ENCODE assay signal across 10 cellular contexts in the genomic region with DNA sequence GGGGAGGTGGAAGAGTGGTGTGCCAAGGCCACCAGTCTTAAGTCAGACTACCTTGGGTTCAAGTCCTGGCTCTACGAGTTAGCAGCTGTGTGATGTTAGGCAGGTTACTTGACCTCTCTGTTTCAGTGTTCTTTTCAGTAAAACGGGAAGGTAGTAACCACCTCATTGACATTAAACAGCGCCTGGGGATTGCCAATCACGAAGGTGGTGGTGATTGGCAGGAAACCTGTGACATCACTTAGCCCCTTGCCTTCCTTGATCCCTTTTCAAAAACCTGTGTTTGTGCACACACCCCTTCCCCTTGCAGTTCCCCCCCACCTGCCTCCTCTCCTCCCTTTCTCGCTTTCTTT. TPM values are rescaled to one million over a fixed set of nuclear protein-coding genes. Genes with fewer than 3 reads are reported as not detected.
A peak's percentile ranks its signal among the peaks of the same experiment; 100 is the strongest.
DNase-seq lines count a peak whose midpoint lies in the region; ATAC-seq, FAIRE-seq and TF ChIP-seq lines count a peak whose summit lies in the region.
"Had no signal": no experiment of that assay in that cellular context is flagged by ENCODE, and none has a peak within 500 bp of the region (broad histone marks: within the 10 kb centered on the region; RNA-seq: fewer than 3 reads in every experiment).

No MANE protein-coding gene starts in this region.

- 0 out of 2 replicates have a peak overlapping the region, but pooled peaks have one; percentile 45 for H3K4me2 ChIP-seq in BLaER1
- peak overlapping the region; percentile 72 for H3K4me2 ChIP-seq in PC-9

- H3K4me3 ChIP-seq in BLaER1 = no peak overlapping the region
- peak overlapping the region; percentile 34; the same call in 1 of the 2 replicates for H3K4me3 ChIP-seq in PC-9
- H3K4me3 ChIP-seq in epithelial cell of esophagus (ENCODE audit: low read length) = peak overlapping the region; percentile 21
- peak overlapping the region in 1 of 4 donors; percentile 22 for H3K4me3 ChIP-seq in pancreas

- H4K20me1 ChIP-seq in BLaER1 (peaks cover 41% of the 10 kb centered on the region), PC-9 (ENCODE audit: insufficient read depth) (peaks cover 23% of the 10 kb centered on the region)

- CTCF ChIA-PET in PC-9 (lab: Charles Lee) = no interaction called here

- H3K9me3 ChIP-seq in BLaER1 (no peaks in the 10 kb centered on the region), PC-9 (ENCODE audit: insufficient read depth, low read depth) (no peaks in the 10 kb centered on the region), pancreas (no peaks in the 10 kb centered on the region)

- 35 to 39% methylated on average over 5 of the region's 5 CpGs for WGBS in pancreas, 2 donors

- H3K9me2 ChIP-seq in PC-9 (ENCODE audit: insufficient read depth) = no peaks in the 10 kb centered on the region

- H3K4me1 ChIP-seq in BLaER1 = peaks cover 10% of the 10 kb centered on the region
- H3K4me1 ChIP-seq in PC-9 (replicated peaks; ENCODE audit: insufficient read depth) = peaks cover 89% of the 10 kb centered on the region
- H3K4me1 ChIP-seq in pancreas = peaks cover 57 to 93% (median 76%) of the 10 kb centered on the region in 3 donors

- no TSS peak for BruUV-seq in PC-9 (replicated peaks; lab: Mats Ljungman, UMichigan)

- no peak for TF ChIP-seq CTCF in PC-9 (conservative IDR thresholded peaks at IDR 0.05)
- no peak for TF ChIP-seq CTCF in epithelial cell of esophagus (IDR thresholded peaks at IDR 0.05; ENCODE audit: insufficient read depth, low read depth, low read length, missing control alignments)
- no peak for TF ChIP-seq CTCF in pancreas (IDR thresholded peaks at IDR 0.05)

- no peak overlapping the region for H2AFZ ChIP-seq in PC-9

- no peak overlapping the region for H3K9ac ChIP-seq in BLaER1

- peaks cover 74% of the 10 kb centered on the region for H3K27me3 ChIP-seq in BLaER1
- H3K27me3 ChIP-seq in PC-9 (ENCODE audit: insufficient read depth, low read depth) = no peaks in the 10 kb centered on the region
- H3K27me3 ChIP-seq in pancreas = no peaks in the 10 kb centered on the region

- peaks cover 80% of the 10 kb centered on the region for H3F3A ChIP-seq in PC-9 (ENCODE audit: insufficient read depth, low read depth)

- no peak for DNase-seq in PC-9
- DNase-seq in epithelial cell of esophagus (ENCODE audit: low read depth) = no peak
- no peak for DNase-seq in pancreas
- no peak for DNase-seq in hippocampal formation (lab: John Stamatoyannopoulos, UW)
- DNase-seq in cerebellar nuclear complex (lab: John Stamatoyannopoulos, UW) = no peak
- DNase-seq in NCI-H1436 (lab: John Stamatoyannopoulos, UW) = no peak
- DNase-seq: DND-41, NCI-H446 had no signal

- H3K27ac ChIP-seq in BLaER1 (no peak overlapping the region), PC-9 (peak overlapping the region; percentile 74), pancreas (peak overlapping the region; percentile 53 to 99 (median 68))

- intact Hi-C loops in PC-9 (cut with micrococcal nuclease; ENCODE audit: unreplicated experiment) (loop anchor here (5.0 kb wide), 1 partner anchor 299 kb away; no protein-coding TSS in a partner anchor), pancreas (cut with DNase I) (loop anchor here in 2 of 3 donors (5.0 to 10.0 kb wide), 4 partner anchors 287 to 494 kb away; no protein-coding TSS in a partner anchor)

- POLR2A ChIA-PET in PC-9 (lab: Charles Lee; ENCODE audit: unreplicated experiment) = interaction anchor here (0.5 kb wide), 1 partner anchor 11 kb away, joined by 11 read pairs; no protein-coding TSS in a partner anchor

- no peak for ATAC-seq in pancreas
- no peak for ATAC-seq in GM19455 (IDR thresholded peaks at IDR 0.05; ENCODE audit: unreplicated experiment)

- no peak for FAIRE-seq in pancreas (lab: Jason Lieb, UNC)

- no peaks in the 10 kb centered on the region for H3K36me3 ChIP-seq in BLaER1
- peaks cover 18% of the 10 kb centered on the region; the same call in 1 of the 2 replicates for H3K36me3 ChIP-seq in PC-9 (ENCODE audit: low read depth)
- no peaks in the 10 kb centered on the region for H3K36me3 ChIP-seq in pancreas

- H3K79me2 ChIP-seq in PC-9 (ENCODE audit: low read depth) = peaks cover 100% of the 10 kb centered on the region

RNA-seq across cellular contexts. Expression of a gene that starts 7.6 kb away (rescaled TPM):
- 33.1 and 37.5 TPM in 2 replicates for total RNA-seq in PC-9 (2021)
- 10 to 100 TPM; 19.8 to 33.4 (median 28.6) TPM for total RNA-seq in pancreas
- 10 to 100 TPM in 1 of 2 donors, 1 to 10 TPM in 1; 8.7 to 11.2 TPM for polyA plus RNA-seq in pancreas
